ENCODE assay signal across 8 cellular contexts in the genomic region with DNA sequence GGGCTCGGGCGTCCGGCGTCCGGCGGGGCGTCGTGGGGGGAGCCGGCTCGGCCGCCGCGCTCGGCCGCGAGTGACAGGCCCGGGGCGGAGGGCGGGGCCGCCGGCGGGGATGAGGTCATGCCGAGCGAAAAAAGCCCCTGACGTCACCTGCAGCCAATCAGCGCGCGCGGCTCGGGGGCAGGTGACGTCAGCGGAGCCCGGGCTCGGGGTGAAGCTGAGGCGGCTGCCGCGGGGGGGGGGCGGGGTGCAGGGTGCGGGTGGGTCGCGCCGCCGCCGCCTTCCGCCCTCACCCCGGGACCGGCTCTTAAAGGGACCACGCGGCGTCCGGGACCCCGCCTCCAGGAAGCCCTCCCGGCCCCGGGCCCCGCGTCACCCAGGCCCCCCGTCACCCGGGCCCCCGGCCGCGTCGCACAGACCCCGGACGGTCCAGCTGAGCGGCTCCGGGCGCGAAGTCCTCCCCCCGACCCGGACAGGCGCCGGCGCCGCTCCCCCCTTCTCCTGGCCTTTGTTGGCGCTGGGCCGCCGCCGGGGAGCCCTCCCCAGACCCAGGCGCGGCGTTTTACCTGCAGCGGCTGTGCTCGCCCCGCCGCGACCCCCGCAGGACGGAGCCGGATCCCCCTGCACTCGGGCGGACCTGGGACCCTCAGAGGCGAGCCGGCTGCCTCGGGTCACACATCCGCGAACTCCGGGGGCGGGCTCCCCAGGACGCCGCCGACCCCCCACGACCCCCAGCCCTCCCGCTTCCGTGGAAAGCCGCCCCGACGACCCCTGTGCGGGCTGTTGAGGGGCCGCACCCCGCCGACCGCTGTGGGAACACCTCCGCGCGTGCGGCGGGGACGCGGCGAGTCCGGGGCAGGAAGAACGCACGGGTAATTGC.
DNase-seq lines count a peak whose midpoint lies in the region; ATAC-seq and TF ChIP-seq lines count a peak whose summit lies in the region.

A gene with protein sequence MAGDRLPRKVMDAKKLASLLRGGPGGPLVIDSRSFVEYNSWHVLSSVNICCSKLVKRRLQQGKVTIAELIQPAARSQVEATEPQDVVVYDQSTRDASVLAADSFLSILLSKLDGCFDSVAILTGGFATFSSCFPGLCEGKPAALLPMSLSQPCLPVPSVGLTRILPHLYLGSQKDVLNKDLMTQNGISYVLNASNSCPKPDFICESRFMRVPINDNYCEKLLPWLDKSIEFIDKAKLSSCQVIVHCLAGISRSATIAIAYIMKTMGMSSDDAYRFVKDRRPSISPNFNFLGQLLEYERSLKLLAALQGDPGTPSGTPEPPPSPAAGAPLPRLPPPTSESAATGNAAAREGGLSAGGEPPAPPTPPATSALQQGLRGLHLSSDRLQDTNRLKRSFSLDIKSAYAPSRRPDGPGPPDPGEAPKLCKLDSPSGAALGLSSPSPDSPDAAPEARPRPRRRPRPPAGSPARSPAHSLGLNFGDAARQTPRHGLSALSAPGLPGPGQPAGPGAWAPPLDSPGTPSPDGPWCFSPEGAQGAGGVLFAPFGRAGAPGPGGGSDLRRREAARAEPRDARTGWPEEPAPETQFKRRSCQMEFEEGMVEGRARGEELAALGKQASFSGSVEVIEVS (minus strand): TSS at position 72 of the 877 bp plus-strand sequence. CDS start 6,445 bp downstream, outside the sequence.

- no peak for TF ChIP-seq CTCF in GM10266 (IDR thresholded peaks at IDR 0.05; ENCODE audit: control insufficient read depth, insufficient read depth, low read depth, missing control alignments)
- no peak for TF ChIP-seq CTCF in coronary artery (IDR thresholded peaks at IDR 0.05)

- ATAC-seq in HG03045 (IDR thresholded peaks at IDR 0.05; ENCODE audit: unreplicated experiment): peak; percentile 51
- no peak for ATAC-seq in HG03378 (IDR thresholded peaks at IDR 0.05; ENCODE audit: unreplicated experiment)

- peak; percentile 99 for DNase-seq in GM10266 (ENCODE audit: extremely low spot score)
- peak; percentile 69 for DNase-seq in NCI-H345 treated with DMSO at 0.1 percent for 48 hours (lab: John Stamatoyannopoulos, UW; ENCODE audit: unreplicated experiment)
- DNase-seq in activated CD4-positive, alpha-beta T cell treated with anti-CD3 and anti-CD28 coated beads, Interleukin-2, amount 50 U/mL, for 24 hours (ENCODE audit: low read depth in 1 of 2, low spot score in 1 of 2): peak; percentile 86 to 87
- peak; percentile 92 for DNase-seq in coronary artery (ENCODE audit: low spot score)
- peak; percentile 90 to 92 for DNase-seq in stimulated activated CD4-positive, alpha-beta T cell treated with anti-CD3 and anti-CD28 coated beads, Interleukin-15, amount 100 ng/mL, for 1 hour (ENCODE audit: low read depth in 1 of 2, low spot score in 1 of 2)

- H3K27ac ChIP-seq in coronary artery (peak within 1 kb of the TSS; percentile 87 to 93), layer of hippocampus (ENCODE audit: low read depth, low read length) (peak within 1 kb of the TSS; percentile 73)

- H3K4me3 ChIP-seq in coronary artery: peak within 1 kb of the TSS; percentile 81

- H3K27me3 ChIP-seq in layer of hippocampus (ENCODE audit: control insufficient read depth, insufficient read depth, low read length): no peaks in the 10 kb centered on the region
